ENCODE assay signal across 9 cellular contexts in genomic region chr10:21061982-21062381, GRCh38.
"Had no signal": no experiment of that assay in that cellular context is flagged by ENCODE, and none has a peak within 500 bp of the region (broad histone marks: within the 10 kb centered on the region; RNA-seq: fewer than 3 reads in every experiment).

No MANE protein-coding gene starts in this region.

- H3K4me1 ChIP-seq: HAP-1 had no signal

- ATAC-seq: HCT116, K562 had no signal

- DNase-seq: GM23248, GOT3, H7, HFFc6, IMR-90 had no signal

- H3K4me3 ChIP-seq: GM23248, HAP-1, K562 had no signal

- H3K36me3 ChIP-seq: HAP-1 had no signal

- H3K27ac Mint-ChIP-seq: HFFc6 had no signal

- H3K9ac ChIP-seq: GM23248 had no signal

- H2AFZ ChIP-seq: GM23248 had no signal

- H3K4me3 Mint-ChIP-seq: HFFc6 had no signal

- FAIRE-seq: HTR-8/SVneo, K562 had no signal

- H3K27ac ChIP-seq: GM23248 had no signal
